Comparison of ENCODE assay signal across 22 cellular contexts in genomic region chr18:27315001-27315400, GRCh38.
DNase-seq lines count a peak whose midpoint lies in the region; ATAC-seq and TF ChIP-seq lines count a peak whose summit lies in the region.
"Had no signal": no experiment of that assay in that cellular context is flagged by ENCODE, and none has a peak within 500 bp of the region (broad histone marks: within the 10 kb centered on the region; RNA-seq: fewer than 3 reads in every experiment).

No MANE protein-coding gene starts in this region.

- TF ChIP-seq POLR2A in spleen (IDR thresholded peaks at IDR 0.05) = no peak

- H3K36me3 ChIP-seq in MG63 = no peaks in the 10 kb centered on the region
- H3K36me3 ChIP-seq in spleen = no peaks in the 10 kb centered on the region

- H3K27ac ChIP-seq in epithelial cell of prostate = no peak overlapping the region
- no peak overlapping the region for H3K27ac ChIP-seq in spleen
- H3K27ac ChIP-seq: C4-2B, KMS-11, SK-N-MC had no signal

- no peak for ATAC-seq in HG03025 (IDR thresholded peaks at IDR 0.05; ENCODE audit: low FRiP score, unreplicated experiment)

- no peak for TF ChIP-seq CTCF in spleen (IDR thresholded peaks at IDR 0.05 in 8 of 11, conservative IDR thresholded peaks at IDR 0.05 in 3 of 11)

- H3K27me3 ChIP-seq in MG63 (no peaks in the 10 kb centered on the region), spleen (replicated peaks in 1 of 7) (no peaks in the 10 kb centered on the region)

- peaks cover 4% of the 10 kb centered on the region for H3K9me3 ChIP-seq in MG63
- peaks cover 0 to 11% (median 0%) of the 10 kb centered on the region in 8 donors for H3K9me3 ChIP-seq in spleen

- intact Hi-C loops in spleen (cut with DNase I; ENCODE audit: low total_unique reads) = no loop called here

- WGBS in spleen, 5 donors = 60 to 72% (median 63%) methylated on average over 1 of the region's 1 CpG

- DNase-seq in MG63 (peak; percentile 44), astrocyte of the hippocampus (ENCODE audit: low read depth, low spot score) (peak; percentile 32), epithelial cell of prostate (ENCODE audit: low read depth, low spot score) (peak; percentile 18), non-pigmented ciliary epithelial cell (ENCODE audit: low read depth) (peak; percentile 4), spleen (no peak), islet precursor cell (no peak), amygdala (lab: John Stamatoyannopoulos, UW) (no peak)
- DNase-seq: ACHN, AML-193, DMS79 treated with DMSO at 0.1 percent for 48 hours, MM.1S, NCI-H1092 treated with DMSO at 0.1 percent for 48 hours, NCI-H1694, NCI-H2107, NCI-H510A treated with DMSO at 0.1 percent for 48 hours, NCI-H82, OCI-M1, SHP77 had no signal

- no peaks in the 10 kb centered on the region for H3K4me1 ChIP-seq in spleen

- H3K4me3 ChIP-seq in MG63 (no peak overlapping the region), spleen (no peak overlapping the region)
- H3K4me3 ChIP-seq: SK-N-MC had no signal

Comparison
In these comparisons a context has a peak if more than half of its experiments do, and no peak if none do; other contexts are left out.
1. DNase-seq: peak in MG63 (single experiment), astrocyte of the hippocampus (single experiment), epithelial cell of prostate (single experiment) and non-pigmented ciliary epithelial cell (single experiment); none in spleen (single experiment), islet precursor cell (single experiment) and amygdala (0 of 56).